ENCODE assay signal across 17 cellular contexts in the genomic region with DNA sequence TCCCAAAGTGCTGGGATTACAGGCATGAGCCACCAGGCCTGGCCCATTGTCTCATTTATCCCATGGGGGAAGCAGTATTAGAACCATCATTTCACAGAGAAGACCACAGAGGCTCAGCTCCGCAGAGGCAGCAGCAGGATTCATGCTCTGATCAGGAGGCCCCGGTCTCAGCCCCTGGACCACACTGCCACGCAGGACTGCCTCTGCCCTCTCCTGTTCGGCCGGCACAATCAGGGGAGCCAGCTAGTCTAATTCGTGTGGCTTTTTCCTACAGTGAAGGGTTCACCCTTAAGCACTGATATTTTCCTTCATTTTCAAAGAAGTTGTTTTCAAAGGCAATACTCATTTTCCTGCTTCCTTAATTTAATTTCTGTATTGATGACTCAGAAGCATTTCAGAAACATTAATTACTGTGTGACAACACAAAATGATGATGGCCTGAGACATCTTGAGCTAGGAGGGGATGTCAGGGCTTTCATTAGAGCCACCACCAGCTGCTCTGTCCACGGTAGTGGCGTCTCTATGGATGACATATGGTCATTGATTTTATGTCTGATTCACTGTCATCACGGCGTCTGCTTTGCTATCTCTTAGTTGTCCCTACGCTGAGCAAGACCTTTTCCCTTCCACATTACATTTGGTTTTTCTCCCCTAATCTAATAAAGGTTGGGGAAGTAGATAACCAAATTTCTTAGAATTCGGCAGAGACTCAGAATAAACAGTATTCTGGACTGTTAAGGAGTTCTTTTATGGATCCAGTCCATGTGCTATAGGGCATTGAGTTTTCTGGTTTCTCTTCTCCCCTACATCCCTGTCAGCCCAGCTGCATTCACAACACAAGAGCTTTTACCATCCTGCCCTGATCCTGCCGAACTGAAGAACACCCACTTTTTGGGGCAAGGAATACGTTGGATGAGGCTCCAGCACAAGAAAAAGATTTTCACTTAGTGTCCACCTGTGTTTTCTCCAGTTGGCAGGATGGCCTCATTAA.
DNase-seq lines count a peak whose midpoint lies in the region; ATAC-seq and TF ChIP-seq lines count a peak whose summit lies in the region.
"Had no signal": no experiment of that assay in that cellular context is flagged by ENCODE, and none has a peak within 500 bp of the region (broad histone marks: within the 10 kb centered on the region; RNA-seq: fewer than 3 reads in every experiment).

No MANE protein-coding gene starts in this region.

- intact Hi-C loops in PC-3 (cut with micrococcal nuclease): no loop called here

- no peak overlapping the region for H3K9ac ChIP-seq in PC-3 (ENCODE audit: low read length)

- no peaks in the 10 kb centered on the region for H3K79me2 ChIP-seq in PC-3 (ENCODE audit: low read length)

- H3K4me1 Mint-ChIP-seq in glutamatergic neuron (ENCODE audit: low read depth, unreplicated experiment): peaks cover 62% of the 10 kb centered on the region
- H3K4me1 Mint-ChIP-seq: B cell; CD4-positive, alpha-beta memory T cell had no signal

- no peaks in the 10 kb centered on the region for H3K36me3 ChIP-seq in PC-3 (ENCODE audit: low read depth, low read length)

- no peaks in the 10 kb centered on the region for H3K9me2 ChIP-seq in PC-3 (replicated peaks; ENCODE audit: low read length)

- peak; percentile 65 for DNase-seq in DMS 273 (lab: John Stamatoyannopoulos, UW; ENCODE audit: unreplicated experiment)
- DNase-seq in NCI-H1694 treated with DMSO at 0.1 percent for 48 hours (lab: John Stamatoyannopoulos, UW): peak; percentile 36
- peak; percentile 99 for DNase-seq in SK-N-DZ (ENCODE audit: low spot score)
- DNase-seq in glutamatergic neuron: peak; percentile 69
- no peak for DNase-seq in PC-3
- DNase-seq in NCI-H1930 (lab: John Stamatoyannopoulos, UW): no peak
- DNase-seq: CD4-positive, alpha-beta memory T cell; DMS153; Karpas-422; MM.1S; NCI-H1417 treated with DMSO at 0.1 percent for 48 hours; NCI-H510A had no signal

- peaks cover 7% of the 10 kb centered on the region for H3K27me3 Mint-ChIP-seq in glutamatergic neuron (ENCODE audit: unreplicated experiment)
- H3K27me3 Mint-ChIP-seq: B cell; CD4-positive, alpha-beta memory T cell had no signal

- no peak overlapping the region for H3K4me3 ChIP-seq in PC-3 (ENCODE audit: low read length)
- H3K4me3 ChIP-seq: SK-N-MC had no signal

- no peak overlapping the region for H3K4me2 ChIP-seq in PC-3 (ENCODE audit: low read length)

- no TSS peak for BruUV-seq in PC-3 (replicated peaks; lab: Mats Ljungman, UMichigan)

- H3K36me3 Mint-ChIP-seq in glutamatergic neuron (ENCODE audit: unreplicated experiment): no peaks in the 10 kb centered on the region

- peak overlapping the region; percentile 58 for H3K4me3 Mint-ChIP-seq in glutamatergic neuron (ENCODE audit: unreplicated experiment)
- H3K4me3 Mint-ChIP-seq: B cell; CD4-positive, alpha-beta memory T cell; T-helper 1 cell treated with Interleukin-12 subunit alpha and Interleukin-12 subunit beta and Interleukin-4 antibody, amounts not matched to agents 30 μg/mL and 1 μg/mL, for 36 hours had no signal

- H3K27ac Mint-ChIP-seq in glutamatergic neuron (ENCODE audit: unreplicated experiment): peak overlapping the region; percentile 99
- H3K27ac Mint-ChIP-seq: B cell; CD4-positive, alpha-beta memory T cell; T-helper 1 cell treated with Interleukin-12 subunit alpha and Interleukin-12 subunit beta and Interleukin-4 antibody, amounts not matched to agents 30 μg/mL and 1 μg/mL, for 36 hours had no signal

- no peaks in the 10 kb centered on the region for H3K9me3 ChIP-seq in PC-3 (ENCODE audit: low read length)

- H3K27me3 ChIP-seq in PC-3 (ENCODE audit: low read length): no peaks in the 10 kb centered on the region

- TF ChIP-seq CTCF in glutamatergic neuron (IDR thresholded peaks at IDR 0.05; ENCODE audit: partially characterized antibody, unreplicated experiment): no peak
- no peak for TF ChIP-seq CTCF in PC-3 (conservative IDR thresholded peaks at IDR 0.05; ENCODE audit: low read depth, low read length)

- no peaks in the 10 kb centered on the region for H4K20me1 ChIP-seq in PC-3 (ENCODE audit: low read length)

- POLR2A ChIA-PET in PC-3 (lab: Charles Lee; ENCODE audit: unreplicated experiment): no interaction called here

- CTCF ChIA-PET in PC-3 (lab: Charles Lee): no interaction called here

- no peak overlapping the region for H3K27ac ChIP-seq in PC-3 (ENCODE audit: low read length)
- H3K27ac ChIP-seq: SK-N-MC had no signal

- H3K4me1 ChIP-seq in PC-3 (ENCODE audit: insufficient read depth, low read length): no peaks in the 10 kb centered on the region

- H3F3A ChIP-seq in PC-3 (ENCODE audit: low read length, unreplicated experiment): no peaks in the 10 kb centered on the region

- no peak overlapping the region for H2AFZ ChIP-seq in PC-3 (ENCODE audit: low read length)

- peaks cover 27% of the 10 kb centered on the region for H3K9me3 Mint-ChIP-seq in glutamatergic neuron (ENCODE audit: unreplicated experiment)
- H3K9me3 Mint-ChIP-seq: CD4-positive, alpha-beta memory T cell; T-helper 1 cell treated with Interleukin-12 subunit alpha and Interleukin-12 subunit beta and Interleukin-4 antibody, amounts not matched to agents 30 μg/mL and 1 μg/mL, for 36 hours had no signal

- ATAC-seq in PC-3: no peak
- no peak for ATAC-seq in HG03457 (IDR thresholded peaks at IDR 0.05; ENCODE audit: unreplicated experiment)
- no peak for ATAC-seq in GM19395 (IDR thresholded peaks at IDR 0.05; ENCODE audit: unreplicated experiment)

Comparison
In these comparisons a context has a peak if more than half of its experiments do, and no peak if none do; other contexts are left out.
1. DNase-seq: peak in DMS 273 (single experiment), NCI-H1694 treated with DMSO at 0.1 percent for 48 hours (single experiment), SK-N-DZ (single experiment) and glutamatergic neuron (single experiment); none in PC-3 (single experiment) and NCI-H1930 (0 of 2).